In genomic region chr1:163427336-163427735, GRCh38 we compare ENCODE assay signal across 26 cellular contexts.
"Had no signal": no experiment of that assay in that cellular context is flagged by ENCODE, and none has a peak within 500 bp of the region (broad histone marks: within the 10 kb centered on the region; RNA-seq: fewer than 3 reads in every experiment).

No MANE protein-coding gene starts in this region.

- H3K9ac ChIP-seq: KMS-11 had no signal

- H3K27ac ChIP-seq: brain microvascular endothelial cell, cardiac muscle cell, KMS-11 had no signal

- DNase-seq: activated B cell treated with CpG ODN at 0.5 μM for 24 hours; activated CD4-positive, alpha-beta T cell treated with anti-CD3 and anti-CD28 coated beads for 1 hour; activated CD4-positive, alpha-beta T cell treated with anti-CD3 and anti-CD28 coated beads, Interleukin-2, amount 10 ng/mL, durations not matched to agents 24 days and 14 days; activated CD4-positive, alpha-beta T cell treated with anti-CD3 and anti-CD28 coated beads, Interleukin-2, amount 50 U/mL, for 48 hours; activated CD8-positive, alpha-beta memory T cell treated with anti-CD3 and anti-CD28 coated beads, Interleukin-2, amount 10 ng/mL, durations not matched to agents 7 days and 5 days; activated effector memory CD4-positive, alpha-beta T cell treated with anti-CD3 and anti-CD28 coated beads, Interleukin-2, amount 50 U/mL, for 16 hours; activated naive CD4-positive, alpha-beta T cell treated with Interleukin-2 at 50 U/mL for 16 hours; activated T-cell treated with anti-CD3 and anti-CD28 coated beads, Interleukin-2, amount 50 U/mL, for 4 hours; amygdala; brain microvascular endothelial cell; MG63; MV-4-11; NCI-H1092 treated with DMSO at 0.1 percent for 48 hours; NCI-H1694; NCI-H2029; NCI-H2107; NCI-H2171 treated with DMSO at 0.1 percent for 48 hours; NCI-H226; NCI-H526; NCI-H82; SIG-M5; T-helper 17 cell; T-helper 9 cell had no signal

- FAIRE-seq: astrocyte had no signal

- H3K36me3 ChIP-seq: brain microvascular endothelial cell, cardiac muscle cell, MG63 had no signal

- H3K4me2 ChIP-seq: KMS-11 had no signal

- H3K27me3 ChIP-seq: brain microvascular endothelial cell, cardiac muscle cell, MG63 had no signal

- H3K4me3 ChIP-seq: cardiac muscle cell, MG63 had no signal
